ENCODE assay signal across 11 cellular contexts in genomic region chr5:67187318-67187717, GRCh38. TPM values are rescaled to one million over a fixed set of nuclear protein-coding genes. Genes with fewer than 3 reads are reported as not detected.
DNase-seq lines count a peak whose midpoint lies in the region; ATAC-seq and TF ChIP-seq lines count a peak whose summit lies in the region.
"Had no signal": no experiment of that assay in that cellular context is flagged by ENCODE, and none has a peak within 500 bp of the region (broad histone marks: within the 10 kb centered on the region; RNA-seq: fewer than 3 reads in every experiment).

No MANE protein-coding gene starts in this region.

- H3K36me3 ChIP-seq in HAP-1 (replicated peaks) (no peaks in the 10 kb centered on the region), heart right ventricle (no peaks in the 10 kb centered on the region)

- TF ChIP-seq CTCF in heart right ventricle (IDR thresholded peaks at IDR 0.05) = no peak

- H3K27ac ChIP-seq in heart right ventricle = peak overlapping the region in 1 of 10 donors; percentile 61

- H3K27me3 ChIP-seq in HAP-1 (ENCODE audit: low read depth) = no peaks in the 10 kb centered on the region
- no peaks in the 10 kb centered on the region for H3K27me3 ChIP-seq in heart right ventricle

- in situ Hi-C loops in HAP-1 (cut with MboI; ENCODE audit: low sequenced_read_pairs) = no loop called here

- H3K9me3 ChIP-seq in HAP-1 (no peaks in the 10 kb centered on the region), heart right ventricle (no peaks in the 10 kb centered on the region)

- CTCF ChIA-PET in T-cell (lab: Charles Lee) = interaction anchor here in 1 of 2 donors (0.8 kb wide), 1 partner anchor 20 kb away, joined by 3 read pairs; no protein-coding TSS in a partner anchor

- intact Hi-C loops in heart right ventricle (cut with DNase I) = no loop called here

- H3K4me1 Mint-ChIP-seq in activated T-cell treated with anti-CD3 and anti-CD28 coated beads, Interleukin-2, amount 50 U/mL, for 72 hours (ENCODE audit: low read depth) = peaks cover 44% of the 10 kb centered on the region
- H3K4me1 Mint-ChIP-seq in activated T-cell treated with anti-CD3 and anti-CD28 coated beads, Interleukin-2, amount 50 U/mL, for 24 hours (ENCODE audit: low read depth) = peaks cover 32% of the 10 kb centered on the region
- H3K4me1 Mint-ChIP-seq in T-cell = peaks cover 40 to 70% (median 66%) of the 10 kb centered on the region in 3 donors
- H3K4me1 Mint-ChIP-seq in stimulated activated memory B cell treated with anti-CD40 and anti-IgM and Interleukin-4, amounts not matched to agents 10 μg/mL and 1 μg/mL and 100 μg/mL, for 72 hours = peaks cover 81% of the 10 kb centered on the region

- ATAC-seq in activated T-cell treated with anti-CD3 and anti-CD28 coated beads, Interleukin-2, amount 50 U/mL, for 72 hours (replicated peaks in 1 of 2) = no peak
- ATAC-seq in HG03139 (IDR thresholded peaks at IDR 0.05; ENCODE audit: unreplicated experiment) = peak; percentile 78
- peak; percentile 68 to 85 (median 74) for ATAC-seq in T-cell (replicated peaks in 1 of 4)
- ATAC-seq in stimulated activated memory B cell treated with anti-CD40 and anti-IgM and Interleukin-4, amounts not matched to agents 10 μg/mL and 1 μg/mL and 100 μg/mL, for 72 hours = peak; percentile 98
- ATAC-seq in heart right ventricle = no peak

- DNase-seq in activated T-cell treated with anti-CD3 and anti-CD28 coated beads, Interleukin-2, amount 50 U/mL, for 72 hours = no peak
- no peak for DNase-seq in activated T-cell treated with anti-CD3 and anti-CD28 coated beads, Interleukin-2, amount 50 U/mL, for 24 hours
- DNase-seq in T-cell (no peak), HAP-1 (ENCODE audit: low spot score in 2 of 2) (no peak), UCSD-AML1 (lab: John Stamatoyannopoulos, UW; ENCODE audit: unreplicated experiment) (no peak), heart right ventricle (no peak)
- DNase-seq: hypothalamus, NCI-H510A had no signal

- POLR2A ChIA-PET in T-cell (lab: Charles Lee) = no interaction called here

- H3K4me3 ChIP-seq in HAP-1 (no peak overlapping the region), heart right ventricle (no peak overlapping the region)

- H3K27ac Mint-ChIP-seq in activated T-cell treated with anti-CD3 and anti-CD28 coated beads, Interleukin-2, amount 50 U/mL, for 72 hours = peak overlapping the region; percentile 59
- no peak overlapping the region for H3K27ac Mint-ChIP-seq in activated T-cell treated with anti-CD3 and anti-CD28 coated beads, Interleukin-2, amount 50 U/mL, for 24 hours
- peak overlapping the region; percentile 79 to 95 for H3K27ac Mint-ChIP-seq in T-cell
- peak overlapping the region; percentile 90 for H3K27ac Mint-ChIP-seq in stimulated activated memory B cell treated with anti-CD40 and anti-IgM and Interleukin-4, amounts not matched to agents 10 μg/mL and 1 μg/mL and 100 μg/mL, for 72 hours

- peaks cover 0 to 7% of the 10 kb centered on the region in 2 donors for H3K36me3 Mint-ChIP-seq in activated T-cell treated with anti-CD3 and anti-CD28 coated beads, Interleukin-2, amount 50 U/mL, for 72 hours (ENCODE audit: insufficient read depth in 2 of 2)
- no peaks in the 10 kb centered on the region for H3K36me3 Mint-ChIP-seq in activated T-cell treated with anti-CD3 and anti-CD28 coated beads, Interleukin-2, amount 50 U/mL, for 24 hours (ENCODE audit: low read depth)
- H3K36me3 Mint-ChIP-seq in T-cell = no peaks in the 10 kb centered on the region
- peaks cover 80% of the 10 kb centered on the region for H3K36me3 Mint-ChIP-seq in stimulated activated memory B cell treated with anti-CD40 and anti-IgM and Interleukin-4, amounts not matched to agents 10 μg/mL and 1 μg/mL and 100 μg/mL, for 72 hours

- peak overlapping the region in 1 of 2 donors; percentile 15 for H3K4me3 Mint-ChIP-seq in activated T-cell treated with anti-CD3 and anti-CD28 coated beads, Interleukin-2, amount 50 U/mL, for 72 hours
- no peak overlapping the region for H3K4me3 Mint-ChIP-seq in activated T-cell treated with anti-CD3 and anti-CD28 coated beads, Interleukin-2, amount 50 U/mL, for 24 hours
- peak overlapping the region in 1 of 3 donors; percentile 59 for H3K4me3 Mint-ChIP-seq in T-cell
- peak overlapping the region; percentile 62 for H3K4me3 Mint-ChIP-seq in stimulated activated memory B cell treated with anti-CD40 and anti-IgM and Interleukin-4, amounts not matched to agents 10 μg/mL and 1 μg/mL and 100 μg/mL, for 72 hours

- H3K4me1 ChIP-seq in HAP-1 = peaks cover 12% of the 10 kb centered on the region
- H3K4me1 ChIP-seq in heart right ventricle = peaks cover 0 to 50% (median 7%) of the 10 kb centered on the region in 9 donors

- peaks cover 0 to under 1% of the 10 kb centered on the region in 2 donors for H3K9me3 Mint-ChIP-seq in activated T-cell treated with anti-CD3 and anti-CD28 coated beads, Interleukin-2, amount 50 U/mL, for 72 hours
- H3K9me3 Mint-ChIP-seq in activated T-cell treated with anti-CD3 and anti-CD28 coated beads, Interleukin-2, amount 50 U/mL, for 24 hours = peaks cover under 1% of the 10 kb centered on the region
- peaks cover 0 to 3% (median 0%) of the 10 kb centered on the region in 3 donors for H3K9me3 Mint-ChIP-seq in T-cell
- H3K9me3 Mint-ChIP-seq in stimulated activated memory B cell treated with anti-CD40 and anti-IgM and Interleukin-4, amounts not matched to agents 10 μg/mL and 1 μg/mL and 100 μg/mL, for 72 hours = no peaks in the 10 kb centered on the region

- H3K27me3 Mint-ChIP-seq in activated T-cell treated with anti-CD3 and anti-CD28 coated beads, Interleukin-2, amount 50 U/mL, for 72 hours (ENCODE audit: low read depth) = no peaks in the 10 kb centered on the region
- no peaks in the 10 kb centered on the region for H3K27me3 Mint-ChIP-seq in activated T-cell treated with anti-CD3 and anti-CD28 coated beads, Interleukin-2, amount 50 U/mL, for 24 hours
- H3K27me3 Mint-ChIP-seq in T-cell = no peaks in the 10 kb centered on the region
- H3K27me3 Mint-ChIP-seq in stimulated activated memory B cell treated with anti-CD40 and anti-IgM and Interleukin-4, amounts not matched to agents 10 μg/mL and 1 μg/mL and 100 μg/mL, for 72 hours = no peaks in the 10 kb centered on the region

RNA-seq across cellular contexts. Expression of gene CD180, which starts 9.3 kb away (rescaled TPM):
- total RNA-seq in activated T-cell treated with anti-CD3 and anti-CD28 coated beads, Interleukin-2, amount 50 U/mL, for 72 hours = under 1 TPM; 0.05 to 0.14 TPM
- total RNA-seq in T-cell (1 to 10 TPM in 2 of 5 donors, under 1 TPM in 3; 0.16 to 1.3 (median 0.73) TPM), heart right ventricle (1 to 10 TPM in 2 of 10 donors, under 1 TPM in 7, not detected in 1; 0.12 to 3.3 (median 0.17) TPM)
- polyA plus RNA-seq in heart right ventricle = under 1 TPM; 0.14 to 0.15 TPM
- polyA plus RNA-seq: AG04450 had no signal

Comparison
In these comparisons a context has a peak if more than half of its experiments do, and no peak if none do; other contexts are left out.
1. ATAC-seq: peak in HG03139 (single experiment), T-cell (4 of 4) and stimulated activated memory B cell treated with anti-CD40 and anti-IgM and Interleukin-4, amounts not matched to agents 10 μg/mL and 1 μg/mL and 100 μg/mL, for 72 hours (single experiment); none in activated T-cell treated with anti-CD3 and anti-CD28 coated beads, Interleukin-2, amount 50 U/mL, for 72 hours (0 of 2) and heart right ventricle (0 of 8).